1 cellular context compared by ENCODE assay signal in the genomic region with DNA sequence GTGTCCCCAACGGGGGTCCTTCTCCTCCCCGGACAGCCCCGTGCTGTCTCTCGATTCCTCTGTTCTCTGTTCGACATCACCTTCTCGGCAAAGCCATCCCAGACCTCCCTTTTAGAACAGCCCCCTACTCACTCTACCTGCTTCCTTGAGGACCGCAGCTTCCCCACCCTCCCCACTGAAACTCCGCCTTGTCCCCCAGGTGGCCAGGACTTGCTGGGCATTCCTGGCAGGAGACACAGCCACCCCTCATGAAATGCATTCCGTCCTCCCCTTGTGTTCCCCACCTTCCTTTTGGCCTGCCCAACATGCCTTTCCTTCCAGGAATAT.
TF ChIP-seq lines count a peak whose summit lies in the region.

No MANE protein-coding gene starts in this region.

TF ChIP-seq in H1, 55 proteins besides CTCF, POLR2A, EP300 and RAD21 (continued from another document):
- TF ChIP-seq, protein P1, sequence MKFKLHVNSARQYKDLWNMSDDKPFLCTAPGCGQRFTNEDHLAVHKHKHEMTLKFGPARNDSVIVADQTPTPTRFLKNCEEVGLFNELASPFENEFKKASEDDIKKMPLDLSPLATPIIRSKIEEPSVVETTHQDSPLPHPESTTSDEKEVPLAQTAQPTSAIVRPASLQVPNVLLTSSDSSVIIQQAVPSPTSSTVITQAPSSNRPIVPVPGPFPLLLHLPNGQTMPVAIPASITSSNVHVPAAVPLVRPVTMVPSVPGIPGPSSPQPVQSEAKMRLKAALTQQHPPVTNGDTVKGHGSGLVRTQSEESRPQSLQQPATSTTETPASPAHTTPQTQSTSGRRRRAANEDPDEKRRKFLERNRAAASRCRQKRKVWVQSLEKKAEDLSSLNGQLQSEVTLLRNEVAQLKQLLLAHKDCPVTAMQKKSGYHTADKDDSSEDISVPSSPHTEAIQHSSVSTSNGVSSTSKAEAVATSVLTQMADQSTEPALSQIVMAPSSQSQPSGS (IDR thresholded peaks at IDR 0.05; ENCODE audit: low read length) = no peak
- TF ChIP-seq KDM5A (IDR thresholded peaks at IDR 0.05; ENCODE audit: low read length) (no peak), KDM1A (IDR thresholded peaks at IDR 0.05; ENCODE audit: borderline replicate concordance, low read length) (no peak), PHF8 (conservative IDR thresholded peaks at IDR 0.05; ENCODE audit: low read depth, low read length) (no peak), HDAC2 (IDR thresholded peaks at IDR 0.05; ENCODE audit: borderline replicate concordance in 1 of 2, low read depth in 2 of 2, low read length in 2 of 2) (no peak), RBBP5 (IDR thresholded peaks at IDR 0.05; ENCODE audit: borderline replicate concordance, low read depth, low read length) (no peak), SIN3A (conservative IDR thresholded peaks at IDR 0.05 in 1 of 2, IDR thresholded peaks at IDR 0.05 in 1 of 2; ENCODE audit: low read depth in 1 of 2, low read length in 2 of 2) (no peak), SP4 (IDR thresholded peaks at IDR 0.05; ENCODE audit: low read length) (no peak), ASH2L (IDR thresholded peaks at IDR 0.05; ENCODE audit: low read length) (no peak), SAP30 (IDR thresholded peaks at IDR 0.05; ENCODE audit: insufficient read depth, insufficient replicate concordance, low read length) (no peak), FOSL1 (IDR thresholded peaks at IDR 0.05; ENCODE audit: insufficient read depth, low read depth, low read length) (no peak), RXRA (IDR thresholded peaks at IDR 0.05; ENCODE audit: insufficient read depth, low read depth, low read length) (no peak), JUN (IDR thresholded peaks at IDR 0.05; ENCODE audit: low read depth, low read length) (no peak), SP2 (IDR thresholded peaks at IDR 0.05; ENCODE audit: low read length) (no peak)
- TF ChIP-seq, protein P2, sequence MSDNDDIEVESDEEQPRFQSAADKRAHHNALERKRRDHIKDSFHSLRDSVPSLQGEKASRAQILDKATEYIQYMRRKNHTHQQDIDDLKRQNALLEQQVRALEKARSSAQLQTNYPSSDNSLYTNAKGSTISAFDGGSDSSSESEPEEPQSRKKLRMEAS (IDR thresholded peaks at IDR 0.05) = no peak
- TF ChIP-seq, protein P3, sequence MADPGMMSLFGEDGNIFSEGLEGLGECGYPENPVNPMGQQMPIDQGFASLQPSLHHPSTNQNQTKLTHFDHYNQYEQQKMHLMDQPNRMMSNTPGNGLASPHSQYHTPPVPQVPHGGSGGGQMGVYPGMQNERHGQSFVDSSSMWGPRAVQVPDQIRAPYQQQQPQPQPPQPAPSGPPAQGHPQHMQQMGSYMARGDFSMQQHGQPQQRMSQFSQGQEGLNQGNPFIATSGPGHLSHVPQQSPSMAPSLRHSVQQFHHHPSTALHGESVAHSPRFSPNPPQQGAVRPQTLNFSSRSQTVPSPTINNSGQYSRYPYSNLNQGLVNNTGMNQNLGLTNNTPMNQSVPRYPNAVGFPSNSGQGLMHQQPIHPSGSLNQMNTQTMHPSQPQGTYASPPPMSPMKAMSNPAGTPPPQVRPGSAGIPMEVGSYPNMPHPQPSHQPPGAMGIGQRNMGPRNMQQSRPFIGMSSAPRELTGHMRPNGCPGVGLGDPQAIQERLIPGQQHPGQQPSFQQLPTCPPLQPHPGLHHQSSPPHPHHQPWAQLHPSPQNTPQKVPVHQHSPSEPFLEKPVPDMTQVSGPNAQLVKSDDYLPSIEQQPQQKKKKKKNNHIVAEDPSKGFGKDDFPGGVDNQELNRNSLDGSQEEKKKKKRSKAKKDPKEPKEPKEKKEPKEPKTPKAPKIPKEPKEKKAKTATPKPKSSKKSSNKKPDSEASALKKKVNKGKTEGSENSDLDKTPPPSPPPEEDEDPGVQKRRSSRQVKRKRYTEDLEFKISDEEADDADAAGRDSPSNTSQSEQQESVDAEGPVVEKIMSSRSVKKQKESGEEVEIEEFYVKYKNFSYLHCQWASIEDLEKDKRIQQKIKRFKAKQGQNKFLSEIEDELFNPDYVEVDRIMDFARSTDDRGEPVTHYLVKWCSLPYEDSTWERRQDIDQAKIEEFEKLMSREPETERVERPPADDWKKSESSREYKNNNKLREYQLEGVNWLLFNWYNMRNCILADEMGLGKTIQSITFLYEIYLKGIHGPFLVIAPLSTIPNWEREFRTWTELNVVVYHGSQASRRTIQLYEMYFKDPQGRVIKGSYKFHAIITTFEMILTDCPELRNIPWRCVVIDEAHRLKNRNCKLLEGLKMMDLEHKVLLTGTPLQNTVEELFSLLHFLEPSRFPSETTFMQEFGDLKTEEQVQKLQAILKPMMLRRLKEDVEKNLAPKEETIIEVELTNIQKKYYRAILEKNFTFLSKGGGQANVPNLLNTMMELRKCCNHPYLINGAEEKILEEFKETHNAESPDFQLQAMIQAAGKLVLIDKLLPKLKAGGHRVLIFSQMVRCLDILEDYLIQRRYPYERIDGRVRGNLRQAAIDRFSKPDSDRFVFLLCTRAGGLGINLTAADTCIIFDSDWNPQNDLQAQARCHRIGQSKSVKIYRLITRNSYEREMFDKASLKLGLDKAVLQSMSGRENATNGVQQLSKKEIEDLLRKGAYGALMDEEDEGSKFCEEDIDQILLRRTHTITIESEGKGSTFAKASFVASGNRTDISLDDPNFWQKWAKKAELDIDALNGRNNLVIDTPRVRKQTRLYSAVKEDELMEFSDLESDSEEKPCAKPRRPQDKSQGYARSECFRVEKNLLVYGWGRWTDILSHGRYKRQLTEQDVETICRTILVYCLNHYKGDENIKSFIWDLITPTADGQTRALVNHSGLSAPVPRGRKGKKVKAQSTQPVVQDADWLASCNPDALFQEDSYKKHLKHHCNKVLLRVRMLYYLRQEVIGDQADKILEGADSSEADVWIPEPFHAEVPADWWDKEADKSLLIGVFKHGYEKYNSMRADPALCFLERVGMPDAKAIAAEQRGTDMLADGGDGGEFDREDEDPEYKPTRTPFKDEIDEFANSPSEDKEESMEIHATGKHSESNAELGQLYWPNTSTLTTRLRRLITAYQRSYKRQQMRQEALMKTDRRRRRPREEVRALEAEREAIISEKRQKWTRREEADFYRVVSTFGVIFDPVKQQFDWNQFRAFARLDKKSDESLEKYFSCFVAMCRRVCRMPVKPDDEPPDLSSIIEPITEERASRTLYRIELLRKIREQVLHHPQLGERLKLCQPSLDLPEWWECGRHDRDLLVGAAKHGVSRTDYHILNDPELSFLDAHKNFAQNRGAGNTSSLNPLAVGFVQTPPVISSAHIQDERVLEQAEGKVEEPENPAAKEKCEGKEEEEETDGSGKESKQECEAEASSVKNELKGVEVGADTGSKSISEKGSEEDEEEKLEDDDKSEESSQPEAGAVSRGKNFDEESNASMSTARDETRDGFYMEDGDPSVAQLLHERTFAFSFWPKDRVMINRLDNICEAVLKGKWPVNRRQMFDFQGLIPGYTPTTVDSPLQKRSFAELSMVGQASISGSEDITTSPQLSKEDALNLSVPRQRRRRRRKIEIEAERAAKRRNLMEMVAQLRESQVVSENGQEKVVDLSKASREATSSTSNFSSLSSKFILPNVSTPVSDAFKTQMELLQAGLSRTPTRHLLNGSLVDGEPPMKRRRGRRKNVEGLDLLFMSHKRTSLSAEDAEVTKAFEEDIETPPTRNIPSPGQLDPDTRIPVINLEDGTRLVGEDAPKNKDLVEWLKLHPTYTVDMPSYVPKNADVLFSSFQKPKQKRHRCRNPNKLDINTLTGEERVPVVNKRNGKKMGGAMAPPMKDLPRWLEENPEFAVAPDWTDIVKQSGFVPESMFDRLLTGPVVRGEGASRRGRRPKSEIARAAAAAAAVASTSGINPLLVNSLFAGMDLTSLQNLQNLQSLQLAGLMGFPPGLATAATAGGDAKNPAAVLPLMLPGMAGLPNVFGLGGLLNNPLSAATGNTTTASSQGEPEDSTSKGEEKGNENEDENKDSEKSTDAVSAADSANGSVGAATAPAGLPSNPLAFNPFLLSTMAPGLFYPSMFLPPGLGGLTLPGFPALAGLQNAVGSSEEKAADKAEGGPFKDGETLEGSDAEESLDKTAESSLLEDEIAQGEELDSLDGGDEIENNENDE (IDR thresholded peaks at IDR 0.05; ENCODE audit: insufficient replicate concordance, low read length) = no peak
